In genomic region chr12:97968641-97969171, GRCh38 we compare ENCODE assay signal across 14 cellular contexts.
DNase-seq lines count a peak whose midpoint lies in the region; ATAC-seq and TF ChIP-seq lines count a peak whose summit lies in the region.
"Had no signal": no experiment of that assay in that cellular context is flagged by ENCODE, and none has a peak within 500 bp of the region (broad histone marks: within the 10 kb centered on the region; RNA-seq: fewer than 3 reads in every experiment).

No MANE protein-coding gene starts in this region.

- H2BK12ac ChIP-seq in trophoblast cell (ENCODE audit: low read length) = no peak overlapping the region
- H2BK12ac ChIP-seq in neuronal stem cell (ENCODE audit: low read length) = no peak overlapping the region

- H3K4me2 ChIP-seq in neural cell (ENCODE audit: low read length) (no peak overlapping the region), trophoblast cell (ENCODE audit: low read length) (no peak overlapping the region), neuronal stem cell (ENCODE audit: insufficient read depth, low read length, poor library complexity, severe bottlenecking) (no peak overlapping the region)
- H3K4me2 ChIP-seq: BLaER1 had no signal

- H3K9me3 ChIP-seq in neural cell (ENCODE audit: low read length) (no peaks in the 10 kb centered on the region), trophoblast cell (ENCODE audit: insufficient read depth, low read depth, low read length) (peaks cover 1% of the 10 kb centered on the region), neuronal stem cell (replicated peaks in 1 of 2; ENCODE audit: control insufficient read depth in 2 of 2, insufficient read depth in 1 of 2, low read depth in 1 of 2, low read length in 2 of 2) (no peaks in the 10 kb centered on the region)
- H3K9me3 ChIP-seq: BLaER1, SJSA1 had no signal

- TF ChIP-seq CTCF in neural cell (IDR thresholded peaks at IDR 0.05; ENCODE audit: poor library complexity, severe bottlenecking) = no peak

- no CpG with 5 or more reads among the region's 5 CpGs for WGBS in trophoblast cell (ENCODE audit: extremely low coverage, insufficient coverage, insufficient read length)
- WGBS in neuronal stem cell (ENCODE audit: extremely low coverage in 2 of 2, insufficient read length in 2 of 2, insufficient replicate concordance in 1 of 2), 2 donors = no CpG with 5 or more reads among the region's 5 CpGs

- H3K27ac ChIP-seq in neural cell (ENCODE audit: low read length) (peak overlapping the region; percentile 44), trophoblast cell (ENCODE audit: low read depth, low read length) (no peak overlapping the region), neuronal stem cell (replicated peaks; ENCODE audit: low read length) (no peak overlapping the region)
- H3K27ac ChIP-seq: BLaER1, SJSA1 had no signal

- no peaks in the 10 kb centered on the region for H3F3A ChIP-seq in neural cell (ENCODE audit: insufficient read depth, low read length, poor library complexity, severe bottlenecking)

- H4K8ac ChIP-seq in trophoblast cell (ENCODE audit: low read depth, low read length) (no peak overlapping the region), neuronal stem cell (ENCODE audit: low read depth, low read length) (no peak overlapping the region)

- no peak for TF ChIP-seq RAD21 in neural cell (conservative IDR thresholded peaks at IDR 0.05)

- H3K9me2 ChIP-seq in neural cell (ENCODE audit: insufficient read depth, low read length) = no peaks in the 10 kb centered on the region

- ATAC-seq in HG02610 (IDR thresholded peaks at IDR 0.05; ENCODE audit: unreplicated experiment) = no peak

- H3K27me3 ChIP-seq in neural cell (ENCODE audit: insufficient read depth, low read depth, low read length) (no peaks in the 10 kb centered on the region), trophoblast cell (ENCODE audit: insufficient read depth, low read length) (no peaks in the 10 kb centered on the region), neuronal stem cell (ENCODE audit: control insufficient read depth in 3 of 3, insufficient read depth in 3 of 3, low read depth in 1 of 3, low read length in 3 of 3) (no peaks in the 10 kb centered on the region)
- H3K27me3 ChIP-seq: BLaER1, SJSA1 had no signal

- no peak overlapping the region for H4K91ac ChIP-seq in trophoblast cell (ENCODE audit: low read depth, low read length)
- H4K91ac ChIP-seq in neuronal stem cell (ENCODE audit: low read depth, low read length, poor library complexity) = no peak overlapping the region

- no peaks in the 10 kb centered on the region for H4K20me1 ChIP-seq in neural cell (ENCODE audit: insufficient read depth)
- H4K20me1 ChIP-seq: BLaER1 had no signal

- H3K79me1 ChIP-seq in trophoblast cell (ENCODE audit: low read length) (no peaks in the 10 kb centered on the region), neuronal stem cell (ENCODE audit: low read depth, low read length) (no peaks in the 10 kb centered on the region)

- H3K9ac ChIP-seq in neural cell (ENCODE audit: low read length) (no peak overlapping the region), trophoblast cell (ENCODE audit: low read length) (no peak overlapping the region), neuronal stem cell (ENCODE audit: low read depth, low read length, poor library complexity) (no peak overlapping the region)
- H3K9ac ChIP-seq: BLaER1 had no signal

- H3K14ac ChIP-seq in trophoblast cell (ENCODE audit: low read length) (no peak overlapping the region), neuronal stem cell (ENCODE audit: low read length) (no peak overlapping the region)

- no peak overlapping the region for H2AK5ac ChIP-seq in trophoblast cell (ENCODE audit: low read length)
- H2AK5ac ChIP-seq in neuronal stem cell (ENCODE audit: low read depth, low read length) = no peak overlapping the region

- H3K79me2 ChIP-seq in neural cell (replicated peaks; ENCODE audit: insufficient read depth, low read length) (no peaks in the 10 kb centered on the region), trophoblast cell (ENCODE audit: control insufficient read depth, insufficient read depth, low read length, poor library complexity) (no peaks in the 10 kb centered on the region)

- H3K4me1 ChIP-seq in trophoblast cell (ENCODE audit: control insufficient read depth in 1 of 2, insufficient read depth in 2 of 2, low read length in 2 of 2) (no peaks in the 10 kb centered on the region), neuronal stem cell (ENCODE audit: control insufficient read depth in 2 of 2, insufficient read depth in 1 of 2, low read depth in 1 of 2, low read length in 2 of 2) (peaks cover 0 to 2% of the 10 kb centered on the region in 2 donors)
- H3K4me1 ChIP-seq: BLaER1, SJSA1 had no signal

- H3K18ac ChIP-seq in trophoblast cell (ENCODE audit: low read length) (no peak overlapping the region), neuronal stem cell (ENCODE audit: low read length) (no peak overlapping the region)

- no peak overlapping the region for H4K12ac ChIP-seq in trophoblast cell (ENCODE audit: low read depth, low read length)

- no peak overlapping the region for H2BK5ac ChIP-seq in trophoblast cell (ENCODE audit: low read depth, low read length, poor library complexity)
- H2BK5ac ChIP-seq in neuronal stem cell (ENCODE audit: low read length) = no peak overlapping the region

- H3K4ac ChIP-seq in trophoblast cell (ENCODE audit: low read depth, low read length) (no peak overlapping the region), neuronal stem cell (ENCODE audit: low read length) (no peak overlapping the region)

- no peak overlapping the region for H3K23ac ChIP-seq in trophoblast cell (ENCODE audit: low read length)
- H3K23ac ChIP-seq in neuronal stem cell (ENCODE audit: low read depth, low read length, poor library complexity) = no peak overlapping the region

- H3K36me3 ChIP-seq in neural cell (ENCODE audit: insufficient read depth, low read length) = no peaks in the 10 kb centered on the region
- no peaks in the 10 kb centered on the region for H3K36me3 ChIP-seq in trophoblast cell (ENCODE audit: control insufficient read depth in 1 of 2, insufficient read depth in 2 of 2, low read length in 2 of 2)
- no peaks in the 10 kb centered on the region for H3K36me3 ChIP-seq in neuronal stem cell (replicated peaks in 1 of 2; ENCODE audit: control insufficient read depth in 2 of 2, insufficient read depth in 2 of 2, low read length in 2 of 2)
- H3K36me3 ChIP-seq: BLaER1, SJSA1 had no signal

- peak; percentile 58 for TF ChIP-seq EP300 in neural cell (conservative IDR thresholded peaks at IDR 0.05; ENCODE audit: poor library complexity, severe bottlenecking)

- H2AFZ ChIP-seq in neural cell (ENCODE audit: low read depth, low read length) (no peak overlapping the region), trophoblast cell (ENCODE audit: insufficient read depth, low read length, poor library complexity) (no peak overlapping the region), neuronal stem cell (ENCODE audit: low read length) (no peak overlapping the region)

- H2BK120ac ChIP-seq in trophoblast cell (ENCODE audit: insufficient read depth, low read length, poor library complexity) (no peak overlapping the region), neuronal stem cell (ENCODE audit: low read depth, low read length) (no peak overlapping the region)

- H2BK15ac ChIP-seq in neuronal stem cell (ENCODE audit: low read length) = no peak overlapping the region

- no peak overlapping the region for H3K4me3 ChIP-seq in neural cell (ENCODE audit: low read length)
- no peak overlapping the region for H3K4me3 ChIP-seq in trophoblast cell (ENCODE audit: low read depth, low read length)
- H3K4me3 ChIP-seq in neuronal stem cell (ENCODE audit: low read length in 2 of 2) = no peak overlapping the region
- H3K4me3 ChIP-seq: BLaER1, SJSA1 had no signal

- DNase-seq in NCI-H2227 treated with DMSO at 0.1 percent for 48 hours (lab: John Stamatoyannopoulos, UW) (peak; percentile 10), NCI-H2227 (lab: John Stamatoyannopoulos, UW; ENCODE audit: unreplicated experiment) (no peak), NCI-H2081 treated with DMSO at 0.1 percent for 48 hours (lab: John Stamatoyannopoulos, UW) (peak; percentile 85), NCI-H774 (lab: John Stamatoyannopoulos, UW) (peak; percentile 17), trophoblast cell (no peak), neuronal stem cell (ENCODE audit: low spot score) (no peak)
- DNase-seq: CD8-positive, alpha-beta memory T cell; GOT3; NCI-H1694 treated with DMSO at 0.1 percent for 48 hours; NCI-H82 had no signal

TF ChIP-seq in neural cell, 6 proteins besides CTCF, POLR2A, EP300 and RAD21:
- TF ChIP-seq EZH2 (IDR thresholded peaks at IDR 0.05; ENCODE audit: borderline replicate concordance, insufficient read depth, low read length, poor library complexity, severe bottlenecking) (no peak), TAF1 (IDR thresholded peaks at IDR 0.05; ENCODE audit: low read depth) (no peak), MXI1 (conservative IDR thresholded peaks at IDR 0.05; ENCODE audit: poor library complexity, severe bottlenecking) (no peak), POLR2AphosphoS5 (IDR thresholded peaks at IDR 0.05) (no peak), SMC3 (conservative IDR thresholded peaks at IDR 0.05; ENCODE audit: poor library complexity) (no peak), REST (IDR thresholded peaks at IDR 0.05; ENCODE audit: borderline replicate concordance) (no peak)
TF ChIP-seq in neural cell: peak in this region for 0.

Comparison
In these comparisons a context has a peak if more than half of its experiments do, and no peak if none do; other contexts are left out.
1. DNase-seq: peak in NCI-H2227 treated with DMSO at 0.1 percent for 48 hours (single experiment), NCI-H2081 treated with DMSO at 0.1 percent for 48 hours (single experiment) and NCI-H774 (single experiment); none in NCI-H2227 (single experiment), trophoblast cell (0 of 2) and neuronal stem cell (single experiment).